Comparison of ENCODE assay signal across 9 cellular contexts in the genomic region with DNA sequence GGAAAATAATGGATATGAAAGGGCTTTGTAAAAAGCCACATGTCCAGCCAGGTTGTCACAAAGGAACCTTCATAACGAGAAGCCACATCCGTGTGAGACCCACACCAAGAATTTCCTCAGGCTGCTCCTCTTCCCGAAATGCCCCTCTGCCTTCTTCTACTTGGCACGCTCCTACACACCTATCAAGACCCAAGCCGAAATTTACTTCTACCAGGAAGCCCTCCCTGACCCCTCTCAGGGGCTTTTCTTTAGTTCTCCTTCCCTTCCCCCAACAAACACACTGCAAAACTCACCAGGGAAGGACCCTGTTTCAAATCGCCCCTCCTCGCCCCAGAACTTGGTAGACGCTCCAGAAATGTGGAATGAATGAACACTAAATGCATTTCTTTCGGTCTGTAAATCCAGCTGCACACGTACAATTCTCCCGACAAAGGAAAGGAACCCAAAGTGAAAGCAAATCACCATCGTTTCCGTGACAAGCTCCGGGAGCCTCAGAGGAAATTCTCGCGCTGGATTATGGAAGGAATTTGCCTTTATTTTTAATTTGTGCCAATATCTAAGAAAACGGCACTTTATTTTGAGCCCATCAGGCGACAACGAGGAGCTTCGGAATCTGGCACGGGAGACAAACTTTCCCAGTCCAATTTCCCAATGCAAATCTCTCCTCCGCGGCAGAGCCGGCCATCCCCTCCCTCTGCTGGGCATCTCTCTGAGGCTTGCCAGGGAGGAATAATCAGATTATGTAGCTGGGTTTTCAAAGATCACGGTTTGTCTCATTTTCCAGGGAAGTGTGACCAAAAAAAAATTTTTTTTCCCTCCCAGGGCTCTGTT. TPM values are rescaled to one million over a fixed set of nuclear protein-coding genes. Genes with fewer than 3 reads are reported as not detected.
A peak's percentile ranks its signal among the peaks of the same experiment; 100 is the strongest.
DNase-seq lines count a peak whose midpoint lies in the region; ATAC-seq and TF ChIP-seq lines count a peak whose summit lies in the region.
"Had no signal": no experiment of that assay in that cellular context is flagged by ENCODE, and none has a peak within 500 bp of the region (broad histone marks: within the 10 kb centered on the region; RNA-seq: fewer than 3 reads in every experiment).

No MANE protein-coding gene starts in this region.

- peak overlapping the region; percentile 31 for H3K4me3 ChIP-seq in CD8-positive, alpha-beta memory T cell (ENCODE audit: low read length)
- H3K4me3 ChIP-seq in PC-9 (peak overlapping the region; percentile 38; the same call in 1 of the 2 replicates), esophagus (ENCODE audit: low read depth in 1 of 2, low read length in 2 of 2) (peak overlapping the region; percentile 11 to 51), ovary (peak overlapping the region; percentile 53), body of pancreas (peak overlapping the region in 1 of 2 donors; percentile 30)

- DNase-seq in CD8-positive, alpha-beta memory T cell, result no peak
- DNase-seq in PC-9 (no peak), ovary (no peak), caudate nucleus (lab: John Stamatoyannopoulos, UW) (no peak), HuH-7 (ENCODE audit: low spot score) (no peak), body of pancreas (no peak)

- H3K79me2 ChIP-seq in PC-9 (ENCODE audit: low read depth), result no peaks in the 10 kb centered on the region

- H2AFZ ChIP-seq in PC-9, result no peak overlapping the region

- peaks cover 16% of the 10 kb centered on the region; the same call in 1 of the 2 replicates for H3F3A ChIP-seq in PC-9 (ENCODE audit: insufficient read depth, low read depth)

- no peaks in the 10 kb centered on the region for H3K36me3 ChIP-seq in CD8-positive, alpha-beta memory T cell (ENCODE audit: insufficient read depth, low read length)
- no peaks in the 10 kb centered on the region for H3K36me3 ChIP-seq in PC-9 (ENCODE audit: low read depth)
- no peaks in the 10 kb centered on the region for H3K36me3 ChIP-seq in esophagus (ENCODE audit: control insufficient read depth in 2 of 2, insufficient read depth in 2 of 2, low read length in 1 of 2)
- H3K36me3 ChIP-seq in ovary, result no peaks in the 10 kb centered on the region
- H3K36me3 ChIP-seq in body of pancreas (replicated peaks in 1 of 2; ENCODE audit: insufficient read depth in 1 of 2, low read depth in 2 of 2), result no peaks in the 10 kb centered on the region
- H3K36me3 ChIP-seq: neutrophil had no signal

- no peaks in the 10 kb centered on the region for H3K9me2 ChIP-seq in PC-9 (ENCODE audit: insufficient read depth)

- peaks cover 9% of the 10 kb centered on the region for H3K4me1 ChIP-seq in CD8-positive, alpha-beta memory T cell (ENCODE audit: insufficient read depth, low read length)
- H3K4me1 ChIP-seq in PC-9 (replicated peaks; ENCODE audit: insufficient read depth) (peaks cover 20% of the 10 kb centered on the region), esophagus (ENCODE audit: control insufficient read depth in 2 of 2, insufficient read depth in 2 of 2, low read length in 1 of 2) (peaks cover 0 to 1% of the 10 kb centered on the region in 2 donors), ovary (ENCODE audit: insufficient read depth) (peaks cover 1% of the 10 kb centered on the region), body of pancreas (peaks cover 3% of the 10 kb centered on the region)

- H3K27me3 Mint-ChIP-seq in CD8-positive, alpha-beta memory T cell, result peaks cover 40 to 60% of the 10 kb centered on the region in 2 donors

- intact Hi-C loops in PC-9 (cut with micrococcal nuclease; ENCODE audit: unreplicated experiment) (loop anchor here (5.0 to 10.0 kb wide), 3 partner anchors 121 to 331 kb away; no protein-coding TSS in a partner anchor), ovary (cut with DNase I) (no loop called here), body of pancreas (cut with DNase I) (no loop called here)

- peak overlapping the region; percentile 52 for H3K4me2 ChIP-seq in PC-9

- H3K9me3 Mint-ChIP-seq in CD8-positive, alpha-beta memory T cell, result no peaks in the 10 kb centered on the region

- peaks cover 15% of the 10 kb centered on the region for H3K27me3 ChIP-seq in CD8-positive, alpha-beta memory T cell (ENCODE audit: insufficient read depth, low read length, poor library complexity, severe bottlenecking)
- no peaks in the 10 kb centered on the region for H3K27me3 ChIP-seq in PC-9 (ENCODE audit: insufficient read depth, low read depth)
- H3K27me3 ChIP-seq in esophagus (ENCODE audit: control insufficient read depth in 1 of 2, insufficient read depth in 2 of 2, low read length in 2 of 2), result peaks cover 0 to 5% of the 10 kb centered on the region in 2 donors
- no peaks in the 10 kb centered on the region for H3K27me3 ChIP-seq in ovary
- no peaks in the 10 kb centered on the region for H3K27me3 ChIP-seq in body of pancreas

- TF ChIP-seq CTCF in PC-9 (conservative IDR thresholded peaks at IDR 0.05), result no peak
- peak in 1 of 3 donors; percentile 18 for TF ChIP-seq CTCF in ovary (IDR thresholded peaks at IDR 0.05)
- TF ChIP-seq CTCF in body of pancreas (IDR thresholded peaks at IDR 0.05), result peak in 3 of 7 experiments; percentile 16 to 24 (median 18)

- TF ChIP-seq EP300 in ovary (IDR thresholded peaks at IDR 0.05), result no peak

- no peak for TF ChIP-seq POLR2A in ovary (IDR thresholded peaks at IDR 0.05)
- TF ChIP-seq POLR2A in body of pancreas (IDR thresholded peaks at IDR 0.05), result no peak

- peaks cover 4% of the 10 kb centered on the region; the same call in 1 of the 2 replicates for H4K20me1 ChIP-seq in PC-9 (ENCODE audit: insufficient read depth)

- WGBS in esophagus, 2 donors, result 16% methylated on average over 25 of the region's 25 CpGs
- 12 to 15% (median 14%) methylated on average over 25 of the region's 25 CpGs for WGBS in ovary, 3 donors
- whole genome bisulfite sequencing in body of pancreas, 2 donors, result 11 to 17% methylated on average over 25 of the region's 25 CpGs

- no TSS peak for BruUV-seq in PC-9 (replicated peaks; lab: Mats Ljungman, UMichigan)

- CTCF ChIA-PET in CD8-positive, alpha-beta memory T cell (lab: Charles Lee), result interaction anchor here (1.8 kb wide), 1 partner anchor 242 kb away, joined by 6 read pairs; no protein-coding TSS in a partner anchor
- CTCF ChIA-PET in PC-9 (lab: Charles Lee), result interaction anchor here (0.6 kb wide), 1 partner anchor 14 kb away, joined by 3 read pairs; no protein-coding TSS in a partner anchor

- H3K9me3 ChIP-seq in CD8-positive, alpha-beta memory T cell (ENCODE audit: low read length), result no peaks in the 10 kb centered on the region
- H3K9me3 ChIP-seq in PC-9 (ENCODE audit: insufficient read depth, low read depth), result no peaks in the 10 kb centered on the region
- no peaks in the 10 kb centered on the region for H3K9me3 ChIP-seq in esophagus (ENCODE audit: control insufficient read depth in 2 of 2, insufficient read depth in 1 of 2, low read depth in 1 of 2, low read length in 1 of 2)
- H3K9me3 ChIP-seq in ovary, result no peaks in the 10 kb centered on the region
- no peaks in the 10 kb centered on the region for H3K9me3 ChIP-seq in body of pancreas
- H3K9me3 ChIP-seq: neutrophil had no signal

- peaks cover 22 to 31% (median 22%) of the 10 kb centered on the region in 3 donors for H3K4me1 Mint-ChIP-seq in CD8-positive, alpha-beta memory T cell

- no peak for ATAC-seq in GM18520 (IDR thresholded peaks at IDR 0.05; ENCODE audit: unreplicated experiment)
- no peak for ATAC-seq in body of pancreas

- H3K27ac Mint-ChIP-seq in CD8-positive, alpha-beta memory T cell, result peak overlapping the region in 2 of 8 donors; percentile 1 to 33

- POLR2A ChIA-PET in CD8-positive, alpha-beta memory T cell (lab: Charles Lee), result no interaction called here
- POLR2A ChIA-PET in PC-9 (lab: Charles Lee; ENCODE audit: unreplicated experiment), result interaction anchor here (0.7 to 1.0 kb wide), 2 partner anchors 158 to 246 kb away, joined by 3 read pairs; no protein-coding TSS in a partner anchor

- H3K4me3 Mint-ChIP-seq in CD8-positive, alpha-beta memory T cell, result peak overlapping the region; percentile 28 to 89 (median 70)

- no peak overlapping the region for H3K27ac ChIP-seq in CD8-positive, alpha-beta memory T cell (ENCODE audit: low read depth, low read length)
- H3K27ac ChIP-seq in PC-9 (no peak overlapping the region), esophagus (ENCODE audit: low read depth in 2 of 2, low read length in 1 of 2) (no peak overlapping the region), ovary (no peak overlapping the region), caudate nucleus (ENCODE audit: low read depth, low read length) (no peak overlapping the region), body of pancreas (no peak overlapping the region)
- H3K27ac ChIP-seq: neutrophil had no signal

- H3K36me3 Mint-ChIP-seq in CD8-positive, alpha-beta memory T cell, result peaks cover 0 to 1% (median 0%) of the 10 kb centered on the region in 3 donors

RNA-seq across cellular contexts. Expression of a gene that starts 13.2 kb away (rescaled TPM):
- total RNA-seq in CD8-positive, alpha-beta memory T cell, result not detected
- not detected for polyA plus RNA-seq in CD8-positive, alpha-beta memory T cell
- total RNA-seq in PC-9 (2021), result 0.94 and 1.2 TPM in 2 replicates
- under 1 TPM; 0.08 to 0.22 TPM for polyA plus RNA-seq in esophagus
- total RNA-seq in ovary, result 1 to 10 TPM in 4 of 7 donors, under 1 TPM in 3; 0.35 to 4.5 (median 2.0) TPM
- polyA plus RNA-seq in ovary, result 1 to 10 TPM in 1 of 2 donors, under 1 TPM in 1; 0.33 to 4.2 TPM
- 1 to 10 TPM in 1 of 2 donors, under 1 TPM in 1; 0.78 to 1.6 TPM for total RNA-seq in body of pancreas
